18 cellular contexts compared by ENCODE assay signal in genomic region chr7:119703895-119704294, GRCh38.
A peak's percentile ranks its signal among the peaks of the same experiment; 100 is the strongest.
DNase-seq lines count a peak whose midpoint lies in the region; ATAC-seq, FAIRE-seq and TF ChIP-seq lines count a peak whose summit lies in the region.
"Had no signal": no experiment of that assay in that cellular context is flagged by ENCODE, and none has a peak within 500 bp of the region (broad histone marks: within the 10 kb centered on the region; RNA-seq: fewer than 3 reads in every experiment).

No MANE protein-coding gene starts in this region.

- CTCF ChIA-PET in A549 (lab: Yijun Ruan, JAX): no interaction called here

- no peak for TF ChIP-seq EP300 in A549 (IDR thresholded peaks at IDR 0.05)

- DNase-seq in A549 (ENCODE audit: low read depth in 1 of 2, low spot score in 1 of 2) (no peak), KBM-7 (peak; percentile 2), amniotic epithelial cell (ENCODE audit: low read depth) (peak; percentile 9), mesenchymal stem cell (peak; percentile 10), RKO (ENCODE audit: low spot score) (no peak), dermis blood vessel endothelial cell (no peak), NCI-H1694 (lab: John Stamatoyannopoulos, UW) (no peak)
- DNase-seq: BE2C; C1 segment of cervical spinal cord; CD4-positive, CD25-positive, alpha-beta regulatory T cell; CD8-positive, alpha-beta memory T cell; COR-L47; DMS79 treated with DMSO at 0.1 percent for 48 hours; GF-D8; H9 had no signal

- peak; percentile 23 for FAIRE-seq in A549 (lab: Jason Lieb, UNC)
- FAIRE-seq: H1, HepG2 had no signal

- no peak overlapping the region for H3K18ac ChIP-seq in mesenchymal stem cell (ENCODE audit: low read depth in 1 of 2, low read length in 2 of 2)

- H2BK5ac ChIP-seq in mesenchymal stem cell (ENCODE audit: low read depth, low read length, poor library complexity, severe bottlenecking): peak overlapping the region; percentile 73

- no peaks in the 10 kb centered on the region for H3K27me3 ChIP-seq in mesenchymal stem cell (ENCODE audit: control insufficient read depth in 1 of 2, insufficient read depth in 1 of 2, low read length in 2 of 2)
- H3K27me3 ChIP-seq: BE2C had no signal

- ATAC-seq in A549 (no peak), GM21381 (IDR thresholded peaks at IDR 0.05; ENCODE audit: unreplicated experiment) (no peak)
- ATAC-seq: HepG2 had no signal

- no peaks in the 10 kb centered on the region for H3K79me1 ChIP-seq in mesenchymal stem cell (replicated peaks; ENCODE audit: low read length, poor library complexity, severe bottlenecking)

- no peak overlapping the region for H3K4ac ChIP-seq in mesenchymal stem cell (ENCODE audit: low read depth in 1 of 2, low read length in 2 of 2)

- H3K4me2 ChIP-seq in A549 (no peak overlapping the region), mesenchymal stem cell (ENCODE audit: low read length, poor library complexity, severe bottlenecking) (no peak overlapping the region)

- H3K4me3 ChIP-seq in A549: no peak overlapping the region
- H3K4me3 ChIP-seq in mesenchymal stem cell (ENCODE audit: insufficient read depth in 1 of 2, low read depth in 1 of 2, low read length in 2 of 2): no peak overlapping the region

- no peak overlapping the region for H2BK12ac ChIP-seq in mesenchymal stem cell (ENCODE audit: low read length in 2 of 2)

- H3K4me1 ChIP-seq in A549 (no peaks in the 10 kb centered on the region), mesenchymal stem cell (ENCODE audit: control insufficient read depth, insufficient read depth, low read depth, low read length) (no peaks in the 10 kb centered on the region)
- H3K4me1 ChIP-seq: BE2C had no signal

- no peak overlapping the region for H3K9ac ChIP-seq in mesenchymal stem cell (ENCODE audit: low read length)

- TF ChIP-seq CTCF in A549 (IDR thresholded peaks at IDR 0.05): no peak

- TF ChIP-seq POLR2A in A549 (IDR thresholded peaks at IDR 0.05; ENCODE audit: low read length): no peak

- H2BK15ac ChIP-seq in mesenchymal stem cell (ENCODE audit: low read depth, poor library complexity, severe bottlenecking): no peak overlapping the region

- no peak for TF ChIP-seq RAD21 in A549 (conservative IDR thresholded peaks at IDR 0.05 in 1 of 2, IDR thresholded peaks at IDR 0.05 in 1 of 2)

- no peak overlapping the region for H4K91ac ChIP-seq in mesenchymal stem cell (ENCODE audit: low read length)

- H3K27ac ChIP-seq in A549: no peak overlapping the region
- no peak overlapping the region for H3K27ac ChIP-seq in mesenchymal stem cell (ENCODE audit: low read length, poor library complexity, severe bottlenecking)

- H3K14ac ChIP-seq in mesenchymal stem cell (ENCODE audit: low read length in 2 of 2): no peak overlapping the region

- H3K23ac ChIP-seq in mesenchymal stem cell (ENCODE audit: low read length in 2 of 2): no peak overlapping the region

- no peak overlapping the region for H2AK5ac ChIP-seq in mesenchymal stem cell (ENCODE audit: low read length, severe bottlenecking)

- no peak overlapping the region for H4K8ac ChIP-seq in mesenchymal stem cell (ENCODE audit: low read length)

- no peak overlapping the region for H2AFZ ChIP-seq in mesenchymal stem cell (ENCODE audit: low read depth, low read length)

- no peak overlapping the region for H2BK120ac ChIP-seq in mesenchymal stem cell (ENCODE audit: low read depth, low read length)

- in situ Hi-C loops in KBM-7 (cut with MboI; ENCODE audit: low pct_unique_long_range_greater_than_20kb, low sequenced_read_pairs): no loop called here

- no peaks in the 10 kb centered on the region for H3K36me3 ChIP-seq in mesenchymal stem cell (ENCODE audit: control insufficient read depth in 1 of 2, insufficient read depth in 2 of 2, low read depth in 1 of 2, low read length in 2 of 2)
- H3K36me3 ChIP-seq: BE2C had no signal

- H3K9me3 ChIP-seq in A549 (no peaks in the 10 kb centered on the region), mesenchymal stem cell (ENCODE audit: control insufficient read depth, low read length) (peaks cover 32% of the 10 kb centered on the region)
- H3K9me3 ChIP-seq: BE2C had no signal

- POLR2A ChIA-PET in A549 (lab: Yijun Ruan, JAX): no interaction called here

- 2% methylated on average over 1 of the region's 1 CpG for WGBS in A549 (ENCODE audit: missing lambda C conversion rate)
- no CpG with 5 or more reads among the region's 1 CpG for WGBS in mesenchymal stem cell

TF ChIP-seq in A549, 52 proteins besides CTCF, POLR2A, EP300 and RAD21:
- TF ChIP-seq SMC3 (IDR thresholded peaks at IDR 0.05): no peak
- TF ChIP-seq RNF2 (IDR thresholded peaks at IDR 0.05; ENCODE audit: borderline replicate concordance, low read depth): no peak
- no peak for TF ChIP-seq HDAC2 (IDR thresholded peaks at IDR 0.05)
- TF ChIP-seq HOXB5 (CRISPR knock-in tag; IDR thresholded peaks at IDR 0.05): no peak
- TF ChIP-seq, protein P1, sequence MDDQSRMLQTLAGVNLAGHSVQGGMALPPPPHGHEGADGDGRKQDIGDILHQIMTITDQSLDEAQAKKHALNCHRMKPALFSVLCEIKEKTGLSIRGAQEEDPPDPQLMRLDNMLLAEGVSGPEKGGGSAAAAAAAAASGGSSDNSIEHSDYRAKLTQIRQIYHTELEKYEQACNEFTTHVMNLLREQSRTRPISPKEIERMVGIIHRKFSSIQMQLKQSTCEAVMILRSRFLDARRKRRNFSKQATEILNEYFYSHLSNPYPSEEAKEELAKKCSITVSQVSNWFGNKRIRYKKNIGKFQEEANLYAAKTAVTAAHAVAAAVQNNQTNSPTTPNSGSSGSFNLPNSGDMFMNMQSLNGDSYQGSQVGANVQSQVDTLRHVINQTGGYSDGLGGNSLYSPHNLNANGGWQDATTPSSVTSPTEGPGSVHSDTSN (IDR thresholded peaks at IDR 0.05): no peak
- no peak for TF ChIP-seq MAZ (IDR thresholded peaks at IDR 0.05; ENCODE audit: borderline replicate concordance, low read depth, low read length)
- TF ChIP-seq ZC3H11A (IDR thresholded peaks at IDR 0.05): no peak
- TF ChIP-seq ZSCAN20 (CRISPR knock-in tag; IDR thresholded peaks at IDR 0.05): no peak
- TF ChIP-seq MYC (IDR thresholded peaks at IDR 0.05; ENCODE audit: borderline replicate concordance, low read length): no peak
- TF ChIP-seq FOSL2 (IDR thresholded peaks at IDR 0.05): no peak
- no peak for TF ChIP-seq FOSL2 (CRISPR knock-in tag; IDR thresholded peaks at IDR 0.05)
- no peak for TF ChIP-seq CBX8 (IDR thresholded peaks at IDR 0.05)
- TF ChIP-seq ESRRA (IDR thresholded peaks at IDR 0.05; ENCODE audit: borderline replicate concordance, low read length): no peak
- no peak for TF ChIP-seq CHD2 (IDR thresholded peaks at IDR 0.05; ENCODE audit: low read length, partially characterized antibody)
- TF ChIP-seq SREBF2 (IDR thresholded peaks at IDR 0.05): no peak

Comparison
In these comparisons a context has a peak if more than half of its experiments do, and no peak if none do; other contexts are left out.
1. DNase-seq: peak in KBM-7 (single experiment), amniotic epithelial cell (single experiment) and mesenchymal stem cell (single experiment); none in A549 (0 of 2), RKO (single experiment), dermis blood vessel endothelial cell (single experiment) and NCI-H1694 (single experiment).